Comparison of ENCODE assay signal across 15 cellular contexts in genomic region chr4:1261107-1261928, GRCh38. TPM values are rescaled to one million over a fixed set of nuclear protein-coding genes. Genes with fewer than 3 reads are reported as not detected.
DNase-seq lines count a peak whose midpoint lies in the region; ATAC-seq and TF ChIP-seq lines count a peak whose summit lies in the region.
"Had no signal": no experiment of that assay in that cellular context is flagged by ENCODE, and none has a peak within 500 bp of the region (broad histone marks: within the 10 kb centered on the region; RNA-seq: fewer than 3 reads in every experiment).

No MANE protein-coding gene starts in this region.

- H3K4me2 ChIP-seq in BLaER1 treated with 17β-estradiol and CSF1 and Interleukin-3, amounts not matched to agents 10 nM and 100 nM: peak overlapping the region; percentile 43 to 79 (median 72); a peak in 21 of 22 replicates
- H3K4me2 ChIP-seq: PC-9 had no signal

- H3K27ac ChIP-seq in BLaER1 treated with 17β-estradiol and CSF1 and Interleukin-3, amounts not matched to agents 10 nM and 100 nM: peak overlapping the region in 10 of 11 experiments; percentile 38 to 86 (median 75); a peak in 20 of 22 replicates
- H3K27ac ChIP-seq: 22Rv1, PC-9 had no signal

- peak overlapping the region in 5 of 11 experiments; percentile 31 to 69 (median 47); a peak in 6 of 22 replicates for H3K9ac ChIP-seq in BLaER1 treated with 17β-estradiol and CSF1 and Interleukin-3, amounts not matched to agents 10 nM and 100 nM

- H3K4me1 Mint-ChIP-seq in T-helper 2 cell treated with Interferon-gamma antibody and Interleukin-4, amounts not matched to agents 5 μg/mL and 100 μg/mL, for 36 hours (ENCODE audit: low read depth): peaks cover 24% of the 10 kb centered on the region
- no peaks in the 10 kb centered on the region for H3K4me1 Mint-ChIP-seq in central memory CD8-positive, alpha-beta T cell
- no peaks in the 10 kb centered on the region for H3K4me1 Mint-ChIP-seq in osteocyte (ENCODE audit: unreplicated experiment)

- H3K27me3 ChIP-seq in BLaER1 treated with 17β-estradiol and CSF1 and Interleukin-3, amounts not matched to agents 10 nM and 100 nM: no peaks in the 10 kb centered on the region

- peaks cover 35% of the 10 kb centered on the region for H3K36me3 Mint-ChIP-seq in T-helper 2 cell treated with Interferon-gamma antibody and Interleukin-4, amounts not matched to agents 5 μg/mL and 100 μg/mL, for 36 hours (ENCODE audit: low read depth)
- H3K36me3 Mint-ChIP-seq in central memory CD8-positive, alpha-beta T cell (ENCODE audit: insufficient read depth): no peaks in the 10 kb centered on the region
- peaks cover 7% of the 10 kb centered on the region for H3K36me3 Mint-ChIP-seq in osteocyte (ENCODE audit: unreplicated experiment)

- H3K4me3 ChIP-seq in BLaER1 treated with 17β-estradiol and CSF1 and Interleukin-3, amounts not matched to agents 10 nM and 100 nM: no peak overlapping the region
- H3K4me3 ChIP-seq: HAP-1, PC-9 had no signal

- H3K27ac Mint-ChIP-seq in T-helper 2 cell treated with Interferon-gamma antibody and Interleukin-4, amounts not matched to agents 5 μg/mL and 100 μg/mL, for 36 hours: no peak overlapping the region
- peak overlapping the region; percentile 66 for H3K27ac Mint-ChIP-seq in central memory CD8-positive, alpha-beta T cell (ENCODE audit: low read depth)
- H3K27ac Mint-ChIP-seq in osteocyte (ENCODE audit: unreplicated experiment): no peak overlapping the region

- H3K9me3 ChIP-seq in BLaER1 treated with 17β-estradiol and CSF1 and Interleukin-3, amounts not matched to agents 10 nM and 100 nM (replicated peaks in 1 of 11): peaks cover 27 to 67% (median 47%) of the 10 kb centered on the region in 11 experiments
- H3K9me3 ChIP-seq: HAP-1 had no signal

- H3K36me3 ChIP-seq in BLaER1 treated with 17β-estradiol and CSF1 and Interleukin-3, amounts not matched to agents 10 nM and 100 nM: peaks cover 0 to 21% (median 9%) of the 10 kb centered on the region in 11 experiments; a peak in 13 of 22 replicates
- H3K36me3 ChIP-seq: HAP-1 had no signal

- peaks cover 25% of the 10 kb centered on the region for H3K9me3 Mint-ChIP-seq in T-helper 2 cell treated with Interferon-gamma antibody and Interleukin-4, amounts not matched to agents 5 μg/mL and 100 μg/mL, for 36 hours
- H3K9me3 Mint-ChIP-seq in central memory CD8-positive, alpha-beta T cell: no peaks in the 10 kb centered on the region
- H3K9me3 Mint-ChIP-seq in osteocyte (ENCODE audit: unreplicated experiment): peaks cover 12% of the 10 kb centered on the region

- DNase-seq in T-helper 2 cell treated with Interferon-gamma antibody and Interleukin-4, amounts not matched to agents 5 μg/mL and 100 μg/mL, for 36 hours (ENCODE audit: low spot score): no peak
- DNase-seq in T-helper 2 cell (no peak), osteocyte (ENCODE audit: extremely low spot score, unreplicated experiment) (peak; percentile 72), NCI-H2107 (lab: John Stamatoyannopoulos, UW) (no peak), SIG-M5 (lab: John Stamatoyannopoulos, UW) (no peak)
- DNase-seq in central memory CD8-positive, alpha-beta T cell (ENCODE audit: low spot score in 2 of 2): no peak
- DNase-seq: CD8-positive, alpha-beta memory T cell; DMS79 treated with DMSO at 0.1 percent for 48 hours; NCI-H2029; PC-9 had no signal

- TF ChIP-seq CTCF in osteocyte (IDR thresholded peaks at IDR 0.05): no peak

- H4K20me1 ChIP-seq in BLaER1 treated with 17β-estradiol and CSF1 and Interleukin-3, amounts not matched to agents 10 nM and 100 nM: no peaks in the 10 kb centered on the region; a peak in 1 of 22 replicates

- ATAC-seq in central memory CD8-positive, alpha-beta T cell (replicated peaks; ENCODE audit: extremely low read depth, poor library complexity, severe bottlenecking): no peak
- ATAC-seq in GM21528 (IDR thresholded peaks at IDR 0.05; ENCODE audit: low FRiP score, unreplicated experiment): no peak

- no peaks in the 10 kb centered on the region for H3K27me3 Mint-ChIP-seq in T-helper 2 cell treated with Interferon-gamma antibody and Interleukin-4, amounts not matched to agents 5 μg/mL and 100 μg/mL, for 36 hours (ENCODE audit: low read depth)
- H3K27me3 Mint-ChIP-seq in central memory CD8-positive, alpha-beta T cell: no peaks in the 10 kb centered on the region
- no peaks in the 10 kb centered on the region for H3K27me3 Mint-ChIP-seq in osteocyte (ENCODE audit: unreplicated experiment)
- H3K27me3 Mint-ChIP-seq: CD8-positive, alpha-beta memory T cell; IgD-negative memory B cell had no signal

- H3K4me1 ChIP-seq in BLaER1 treated with 17β-estradiol and CSF1 and Interleukin-3, amounts not matched to agents 10 nM and 100 nM: peaks cover 21 to 29% (median 26%) of the 10 kb centered on the region in 10 experiments
- H3K4me1 ChIP-seq: HAP-1 had no signal

- H3K4me3 Mint-ChIP-seq in T-helper 2 cell treated with Interferon-gamma antibody and Interleukin-4, amounts not matched to agents 5 μg/mL and 100 μg/mL, for 36 hours: peak overlapping the region; percentile 8
- H3K4me3 Mint-ChIP-seq in central memory CD8-positive, alpha-beta T cell: no peak overlapping the region
- no peak overlapping the region for H3K4me3 Mint-ChIP-seq in osteocyte (ENCODE audit: unreplicated experiment)
- H3K4me3 Mint-ChIP-seq: CD8-positive, alpha-beta memory T cell had no signal

RNA-seq across cellular contexts. Expression of gene CTBP1, which starts 12.4 kb away (rescaled TPM):
- 172 and 176 TPM in 2 replicates for total RNA-seq in osteocyte

RNA-seq across cellular contexts. Expression of gene MAEA, which starts 28.4 kb away (rescaled TPM):
- 62.5 and 62.9 TPM in 2 replicates for total RNA-seq in osteocyte
